13 cellular contexts compared by ENCODE assay signal in genomic region chr2:232363064-232363783, GRCh38. TPM values are rescaled to one million over a fixed set of nuclear protein-coding genes. Genes with fewer than 3 reads are reported as not detected.
DNase-seq lines count a peak whose midpoint lies in the region; ATAC-seq and TF ChIP-seq lines count a peak whose summit lies in the region.
"Not testable (repeated sequence)": the region's sequence is repeated elsewhere in the genome, so short reads cannot be mapped to it uniquely, and the experiment has no call there.
"Had no signal": no experiment of that assay in that cellular context is flagged by ENCODE, and none has a peak within 500 bp of the region (broad histone marks: within the 10 kb centered on the region; RNA-seq: fewer than 3 reads in every experiment).

No MANE protein-coding gene starts in this region.

- not testable (repeated sequence) for H3K9me2 ChIP-seq in OCI-LY7 (ENCODE audit: insufficient read depth, low read length)

- TF ChIP-seq CTCF in H9 (conservative IDR thresholded peaks at IDR 0.05) (peak; percentile 23; the same call in 1 of the 3 replicates), OCI-LY7 (conservative IDR thresholded peaks at IDR 0.05; ENCODE audit: low read length) (peak; percentile 47; the same call in 1 of the 2 replicates)

- H3K27me3 ChIP-seq in CD4-positive, alpha-beta memory T cell (ENCODE audit: insufficient read depth, low read length); H9 (ENCODE audit: insufficient read depth, low read length): not testable (repeated sequence)

- H3K14ac ChIP-seq in H9 (ENCODE audit: insufficient read depth, low read length): not testable (repeated sequence)

- not testable (repeated sequence) for H3T11ph ChIP-seq in H9 (ENCODE audit: low read length)

- not testable (repeated sequence) for H3K27me3 Mint-ChIP-seq in CD4-positive, alpha-beta memory T cell; H9 (ENCODE audit: low read depth); activated CD4-positive, alpha-beta memory T cell treated with anti-CD3 and anti-CD28 coated beads for 36 hours; activated naive CD8-positive, alpha-beta T cell; immature natural killer cell (ENCODE audit: low read depth in 3 of 3); natural killer cell treated with Interleukin-12 subunit alpha and Interleukin-12 subunit beta and Interleukin-15 and Interleukin-18, amount 100 ng/mL, for 72 hours; stimulated activated naive CD8-positive, alpha-beta T cell treated with anti-CD3 and anti-CD28 coated beads, Interleukin-15, amount 100 ng/mL, for 72 hours

- H3K4me1 ChIP-seq in CD4-positive, alpha-beta memory T cell (ENCODE audit: insufficient read depth, low read length): peaks cover 20% of the 10 kb centered on the region
- not testable (repeated sequence) for H3K4me1 ChIP-seq in H9 (ENCODE audit: insufficient read depth, low read length)
- H3K4me1 ChIP-seq in OCI-LY7 (ENCODE audit: insufficient read depth, low read length, poor library complexity, severe bottlenecking): peaks cover 23% of the 10 kb centered on the region

- H3K23me2 ChIP-seq in H9 (ENCODE audit: insufficient read length, low read depth, low read length, poor library complexity, severe bottlenecking): not testable (repeated sequence)

- not testable (repeated sequence) for BruUV-seq in OCI-LY7 (replicated peaks; lab: Mats Ljungman, UMichigan)

- H4K91ac ChIP-seq in H9 (ENCODE audit: insufficient read length, low read depth, low read length): not testable (repeated sequence)

- DNase-seq in CD4-positive, alpha-beta memory T cell; H9; OCI-LY7 (ENCODE audit: low spot score); activated CD4-positive, alpha-beta memory T cell treated with anti-CD3 and anti-CD28 coated beads for 36 hours; immature natural killer cell; natural killer cell treated with Interleukin-12 subunit alpha and Interleukin-12 subunit beta and Interleukin-15 and Interleukin-18, amount 100 ng/mL, for 72 hours (ENCODE audit: low spot score); stimulated activated naive CD8-positive, alpha-beta T cell treated with anti-CD3 and anti-CD28 coated beads, Interleukin-15, amount 100 ng/mL, for 72 hours: not testable (repeated sequence)

- not testable (repeated sequence) for H3K18ac ChIP-seq in H9 (ENCODE audit: insufficient read length, low read depth, low read length)

- not testable (repeated sequence) for H4K8ac ChIP-seq in H9 (replicated peaks; ENCODE audit: insufficient read length, low read depth, low read length)

- not testable (repeated sequence) for H2BK15ac ChIP-seq in H9 (ENCODE audit: low read depth, low read length)

- WGBS in H9 (ENCODE audit: extremely low coverage, insufficient read length, low lambda C conversion rate): no CpG with 5 or more reads among the region's 12 CpGs

- not testable (repeated sequence) for H2BK20ac ChIP-seq in H9 (ENCODE audit: low read depth, low read length, poor library complexity, severe bottlenecking)

- H3K9me3 Mint-ChIP-seq in CD4-positive, alpha-beta memory T cell; H9; activated CD4-positive, alpha-beta memory T cell treated with anti-CD3 and anti-CD28 coated beads for 36 hours; activated naive CD8-positive, alpha-beta T cell (ENCODE audit: low read depth); immature natural killer cell; natural killer cell treated with Interleukin-12 subunit alpha and Interleukin-12 subunit beta and Interleukin-15 and Interleukin-18, amount 100 ng/mL, for 72 hours; stimulated activated naive CD8-positive, alpha-beta T cell treated with anti-CD3 and anti-CD28 coated beads, Interleukin-15, amount 100 ng/mL, for 72 hours: not testable (repeated sequence)

- not testable (repeated sequence) for H2AK5ac ChIP-seq in H9 (ENCODE audit: insufficient read length, low read length)

- POLR2A ChIA-PET in CD4-positive, alpha-beta memory T cell (lab: Charles Lee; ENCODE audit: partially characterized antibody): interaction anchor here (1.1 kb wide), 1 partner anchor 47 kb away, joined by 3 read pairs; no protein-coding TSS in a partner anchor
- POLR2A ChIA-PET in OCI-LY7 (lab: Charles Lee): interaction anchor here (0.6 kb wide), 1 partner anchor 1649 kb away, joined by 5 read pairs; no protein-coding TSS in a partner anchor
- POLR2A ChIA-PET in activated CD4-positive, alpha-beta memory T cell treated with anti-CD3 and anti-CD28 coated beads for 36 hours (lab: Charles Lee): not testable (repeated sequence)

- not testable (repeated sequence) for H2BK12ac ChIP-seq in H9 (ENCODE audit: insufficient read length, low read depth, low read length)

- H3K36me3 ChIP-seq in CD4-positive, alpha-beta memory T cell (ENCODE audit: insufficient read depth, low read length); OCI-LY7 (ENCODE audit: insufficient read depth, low read length): not testable (repeated sequence)

- peak overlapping the region in 5 of 7 donors; percentile 35 to 91 (median 89) for H3K27ac Mint-ChIP-seq in CD4-positive, alpha-beta memory T cell
- H3K27ac Mint-ChIP-seq in H9: peak overlapping the region in 2 of 3 experiments; percentile 36 to 70; a peak in 2 of 7 replicates
- H3K27ac Mint-ChIP-seq in activated CD4-positive, alpha-beta memory T cell treated with anti-CD3 and anti-CD28 coated beads for 36 hours: peak overlapping the region; percentile 45
- H3K27ac Mint-ChIP-seq in activated naive CD8-positive, alpha-beta T cell: peak overlapping the region; percentile 25
- not testable (repeated sequence) for H3K27ac Mint-ChIP-seq in immature natural killer cell
- peak overlapping the region in 1 of 2 donors; percentile 54 for H3K27ac Mint-ChIP-seq in natural killer cell treated with Interleukin-12 subunit alpha and Interleukin-12 subunit beta and Interleukin-15 and Interleukin-18, amount 100 ng/mL, for 72 hours
- H3K27ac Mint-ChIP-seq in stimulated activated naive CD8-positive, alpha-beta T cell treated with anti-CD3 and anti-CD28 coated beads, Interleukin-15, amount 100 ng/mL, for 72 hours: peak overlapping the region; percentile 82 to 94

- not testable (repeated sequence) for H3K4ac ChIP-seq in H9 (ENCODE audit: low read depth, low read length)

- not testable (repeated sequence) for ATAC-seq in natural killer cell treated with Interleukin-12 subunit alpha and Interleukin-12 subunit beta and Interleukin-15 and Interleukin-18, amount 100 ng/mL, for 72 hours; stimulated activated naive CD8-positive, alpha-beta T cell treated with anti-CD3 and anti-CD28 coated beads, Interleukin-15, amount 100 ng/mL, for 72 hours

- peak overlapping the region in 1 of 2 donors; percentile 61 for H3K4me3 ChIP-seq in CD4-positive, alpha-beta memory T cell (ENCODE audit: low read length in 2 of 2)
- H3K4me3 ChIP-seq in OCI-LY7 (ENCODE audit: low read depth, low read length, poor library complexity, severe bottlenecking): peak overlapping the region; percentile 48

- intact Hi-C loops in CD4-positive, alpha-beta memory T cell (cut with micrococcal nuclease); activated CD4-positive, alpha-beta memory T cell treated with anti-CD3 and anti-CD28 coated beads for 36 hours (cut with micrococcal nuclease): not testable (repeated sequence)
- intact Hi-C loops in OCI-LY7 (cut with micrococcal nuclease; ENCODE audit: unreplicated experiment): loop anchor here (10.0 kb wide), 1 partner anchor 162 kb away; the partner anchor contains the start of genes CHRND and PRSS56

- not testable (repeated sequence) for H2BK120ac ChIP-seq in H9 (ENCODE audit: low read depth, low read length, poor library complexity, severe bottlenecking)

- not testable (repeated sequence) for H3K9ac ChIP-seq in H9 (ENCODE audit: extremely low read depth, insufficient read length, low read length)

- not testable (repeated sequence) for H4K20me1 ChIP-seq in H9 (ENCODE audit: control insufficient read depth, insufficient read depth, insufficient read length); OCI-LY7 (ENCODE audit: insufficient read depth, low read length)

- not testable (repeated sequence) for H3K36me3 Mint-ChIP-seq in CD4-positive, alpha-beta memory T cell; H9 (ENCODE audit: insufficient read depth in 1 of 3, low read depth in 3 of 3); activated CD4-positive, alpha-beta memory T cell treated with anti-CD3 and anti-CD28 coated beads for 36 hours; activated naive CD8-positive, alpha-beta T cell; immature natural killer cell; natural killer cell treated with Interleukin-12 subunit alpha and Interleukin-12 subunit beta and Interleukin-15 and Interleukin-18, amount 100 ng/mL, for 72 hours

- H3K4me1 Mint-ChIP-seq in CD4-positive, alpha-beta memory T cell: peaks cover 9 to 29% (median 12%) of the 10 kb centered on the region in 4 donors
- H3K4me1 Mint-ChIP-seq in H9 (peaks cover 11 to 30% of the 10 kb centered on the region in 2 experiments), immature natural killer cell (peaks cover 16 to 19% of the 10 kb centered on the region in 2 donors)
- peaks cover 11% of the 10 kb centered on the region for H3K4me1 Mint-ChIP-seq in activated CD4-positive, alpha-beta memory T cell treated with anti-CD3 and anti-CD28 coated beads for 36 hours (ENCODE audit: low read depth)
- H3K4me1 Mint-ChIP-seq in activated naive CD8-positive, alpha-beta T cell (ENCODE audit: low read depth): peaks cover 28% of the 10 kb centered on the region
- not testable (repeated sequence) for H3K4me1 Mint-ChIP-seq in natural killer cell treated with Interleukin-12 subunit alpha and Interleukin-12 subunit beta and Interleukin-15 and Interleukin-18, amount 100 ng/mL, for 72 hours (ENCODE audit: low read depth in 2 of 2)
- peaks cover 38% of the 10 kb centered on the region for H3K4me1 Mint-ChIP-seq in stimulated activated naive CD8-positive, alpha-beta T cell treated with anti-CD3 and anti-CD28 coated beads, Interleukin-15, amount 100 ng/mL, for 72 hours

- peak overlapping the region; percentile 88 to 93 (median 90) for H3K4me3 Mint-ChIP-seq in CD4-positive, alpha-beta memory T cell
- not testable (repeated sequence) for H3K4me3 Mint-ChIP-seq in H9
- H3K4me3 Mint-ChIP-seq in activated CD4-positive, alpha-beta memory T cell treated with anti-CD3 and anti-CD28 coated beads for 36 hours: peak overlapping the region; percentile 74
- H3K4me3 Mint-ChIP-seq in activated naive CD8-positive, alpha-beta T cell: peak overlapping the region; percentile 87
- peak overlapping the region in 4 of 5 donors; percentile 76 to 90 (median 80) for H3K4me3 Mint-ChIP-seq in immature natural killer cell
- peak overlapping the region; percentile 87 for H3K4me3 Mint-ChIP-seq in natural killer cell treated with Interleukin-12 subunit alpha and Interleukin-12 subunit beta and Interleukin-15 and Interleukin-18, amount 100 ng/mL, for 72 hours
- peak overlapping the region; percentile 81 to 95 for H3K4me3 Mint-ChIP-seq in stimulated activated naive CD8-positive, alpha-beta T cell treated with anti-CD3 and anti-CD28 coated beads, Interleukin-15, amount 100 ng/mL, for 72 hours

- H3K23ac ChIP-seq in H9 (ENCODE audit: insufficient read length, low read depth, low read length): not testable (repeated sequence)

- H2AFZ ChIP-seq in H9 (ENCODE audit: low read length): not testable (repeated sequence)
- H2AFZ ChIP-seq in OCI-LY7 (ENCODE audit: low read length): peak overlapping the region; percentile 94

- not testable (repeated sequence) for H3K27ac ChIP-seq in CD4-positive, alpha-beta memory T cell (ENCODE audit: low read depth, low read length); H9 (ENCODE audit: insufficient read length, low read depth, low read length)
- H3K27ac ChIP-seq in OCI-LY7 (ENCODE audit: low read depth, low read length, poor library complexity, severe bottlenecking): peak overlapping the region; percentile 22

- CTCF ChIA-PET in CD4-positive, alpha-beta memory T cell (lab: Charles Lee; ENCODE audit: partially characterized antibody): interaction anchor here (1.0 to 1.5 kb wide), 2 partner anchors 53 to 77 kb away, joined by 3 to 4 read pairs; no protein-coding TSS in a partner anchor
- CTCF ChIA-PET in OCI-LY7 (lab: Charles Lee; ENCODE audit: unreplicated experiment): not testable (repeated sequence)
- CTCF ChIA-PET in activated CD4-positive, alpha-beta memory T cell treated with anti-CD3 and anti-CD28 coated beads for 36 hours (lab: Charles Lee): interaction anchor here (0.6 to 1.1 kb wide), 4 partner anchors 23 to 463 kb away, joined by 3 to 4 read pairs (median 4); no protein-coding TSS in a partner anchor

- not testable (repeated sequence) for H3K9me3 ChIP-seq in CD4-positive, alpha-beta memory T cell (ENCODE audit: control insufficient read depth in 1 of 2, low read length in 2 of 2); H9 (ENCODE audit: control insufficient read depth, low read depth, low read length); OCI-LY7 (ENCODE audit: low read length)

- H2BK5ac ChIP-seq in H9 (ENCODE audit: insufficient read length, low read length): not testable (repeated sequence)

- H3K79me1 ChIP-seq in H9 (ENCODE audit: insufficient read depth, low read depth, low read length, poor library complexity, severe bottlenecking): not testable (repeated sequence)

- not testable (repeated sequence) for H3K56ac ChIP-seq in H9 (ENCODE audit: insufficient read length, low read depth, low read length)

- H3K79me2 ChIP-seq in H9 (ENCODE audit: insufficient read depth, low read length); OCI-LY7 (ENCODE audit: insufficient read depth, low read depth, low read length): not testable (repeated sequence)

- H3K4me2 ChIP-seq in H9 (ENCODE audit: insufficient read depth, insufficient read length, low read length): not testable (repeated sequence)
- peak overlapping the region; percentile 60 for H3K4me2 ChIP-seq in OCI-LY7 (ENCODE audit: low read length)

- not testable (repeated sequence) for H4K5ac ChIP-seq in H9 (ENCODE audit: insufficient read length, low read depth, low read length)

RNA-seq across cellular contexts. Expression of gene ALPP, which starts 15.3 kb away (rescaled TPM):
- not detected for total RNA-seq in CD4-positive, alpha-beta memory T cell
- polyA plus RNA-seq in CD4-positive, alpha-beta memory T cell: not detected
- total RNA-seq in H9 (2021): 0.15 and 0.20 TPM in 2 replicates
- total RNA-seq in OCI-LY7 (2014; rRNA removed; shearing (Covaris generic)): not detected in 2 replicates
- not detected in 2 replicates for total RNA-seq in OCI-LY7 (2022)
- total RNA-seq in activated CD4-positive, alpha-beta memory T cell treated with anti-CD3 and anti-CD28 coated beads for 36 hours: not detected
- polyA plus RNA-seq in immature natural killer cell: not detected
- total RNA-seq in natural killer cell treated with Interleukin-12 subunit alpha and Interleukin-12 subunit beta and Interleukin-15 and Interleukin-18, amount 100 ng/mL, for 72 hours: not detected
- total RNA-seq: dermis microvascular lymphatic vessel endothelial cell, left ventricle myocardium superior, pancreas, tibial nerve had no signal
- polyA plus RNA-seq: AG04450, pancreas had no signal

RNA-seq across cellular contexts. Expression of gene ALPG, which starts 43.4 kb away (rescaled TPM):
- not detected for total RNA-seq in CD4-positive, alpha-beta memory T cell
- polyA plus RNA-seq in CD4-positive, alpha-beta memory T cell: not detected
- total RNA-seq in H9 (2021) (1.3 and 1.4 TPM in 2 replicates), OCI-LY7 (2022) (not detected in 2 replicates)
- not detected in 2 replicates for total RNA-seq in OCI-LY7 (2014; rRNA removed; shearing (Covaris generic))
- not detected for total RNA-seq in activated CD4-positive, alpha-beta memory T cell treated with anti-CD3 and anti-CD28 coated beads for 36 hours
- not detected for polyA plus RNA-seq in immature natural killer cell
- not detected for total RNA-seq in natural killer cell treated with Interleukin-12 subunit alpha and Interleukin-12 subunit beta and Interleukin-15 and Interleukin-18, amount 100 ng/mL, for 72 hours
- total RNA-seq: dermis microvascular lymphatic vessel endothelial cell, left ventricle myocardium superior, pancreas, tibial nerve had no signal
- polyA plus RNA-seq: AG04450, pancreas had no signal
